1 cellular context compared by ENCODE assay signal in genomic region chr1:156226782-156227181, GRCh38.
TF ChIP-seq lines count a peak whose summit lies in the region.

No MANE protein-coding gene starts in this region.

TF ChIP-seq in IMR-90, 13 proteins besides CTCF, POLR2A, EP300 and RAD21:
- TF ChIP-seq NFE2L2 (IDR thresholded peaks at IDR 0.05; ENCODE audit: low read depth, low read length): no peak
- no peak for TF ChIP-seq MAZ (IDR thresholded peaks at IDR 0.05; ENCODE audit: borderline replicate concordance, low read depth, low read length)
- TF ChIP-seq ELK1 (IDR thresholded peaks at IDR 0.05; ENCODE audit: borderline replicate concordance, low read depth, low read length): no peak
- no peak for TF ChIP-seq BHLHE40 (IDR thresholded peaks at IDR 0.05; ENCODE audit: low read depth, low read length)
- no peak for TF ChIP-seq MXI1 (IDR thresholded peaks at IDR 0.05; ENCODE audit: borderline replicate concordance, low read depth, low read length)
- no peak for TF ChIP-seq FOS (IDR thresholded peaks at IDR 0.05; ENCODE audit: low read depth, low read length)
- no peak for TF ChIP-seq CHD1 (IDR thresholded peaks at IDR 0.05; ENCODE audit: low read depth, low read length)
- no peak for TF ChIP-seq CEBPB (IDR thresholded peaks at IDR 0.05; ENCODE audit: low read depth, low read length)
- TF ChIP-seq MAFK (IDR thresholded peaks at IDR 0.05; ENCODE audit: low read depth, low read length): no peak
- no peak for TF ChIP-seq SMC3 (IDR thresholded peaks at IDR 0.05; ENCODE audit: low read depth, low read length)
- TF ChIP-seq USF2 (IDR thresholded peaks at IDR 0.05; ENCODE audit: low read depth, low read length): no peak
- no peak for TF ChIP-seq RCOR1 (IDR thresholded peaks at IDR 0.05; ENCODE audit: insufficient replicate concordance, low read length)
TF ChIP-seq in IMR-90: peak in this region for 0.
